In the genomic region with DNA sequence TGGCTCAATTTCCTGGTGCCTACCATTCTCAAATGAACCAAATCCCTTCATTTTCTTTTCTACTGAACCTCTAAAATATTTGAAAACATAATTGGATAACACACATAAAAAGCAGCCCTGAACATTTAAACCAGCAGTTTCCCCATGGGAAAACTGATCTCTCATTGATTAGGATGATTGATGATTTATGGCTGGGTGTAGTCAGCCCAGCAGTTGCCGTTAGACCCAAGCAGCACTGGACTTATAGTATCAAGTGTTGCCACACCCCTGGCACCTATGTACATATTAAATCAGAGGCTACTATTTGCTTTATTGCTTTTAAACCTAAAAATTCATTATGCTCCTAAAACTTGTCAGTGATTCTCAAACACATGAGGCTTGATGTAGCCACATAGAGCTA, we compare ENCODE assay signal across 23 cellular contexts.
"Had no signal": no experiment of that assay in that cellular context is flagged by ENCODE, and none has a peak within 500 bp of the region (broad histone marks: within the 10 kb centered on the region; RNA-seq: fewer than 3 reads in every experiment).

No MANE protein-coding gene starts in this region.

- H3K9me3 ChIP-seq: SJSA1, SK-N-SH had no signal

- H3K4me3 ChIP-seq: SJSA1 had no signal

- ATAC-seq: T-cell had no signal

- H3K4me1 ChIP-seq: SJSA1 had no signal

- H3K9ac ChIP-seq: SK-N-SH had no signal

- DNase-seq: KBM-7, MV-4-11, NCI-H1048, NCI-H1105, NCI-H1436, NCI-H187, NCI-H2029, NCI-H2107, NCI-H226, NCI-H446, NCI-H510A, NCI-H524 treated with DMSO at 0.1 percent for 48 hours, NCI-H774, Right ventricle myocardium superior, RPMI8226, SIG-M5, SK-N-SH, SW 1271, T-cell had no signal

- H3K4me2 ChIP-seq: SK-N-SH had no signal

- FAIRE-seq: HTR-8/SVneo, RCC 7860 had no signal

- H3K27me3 ChIP-seq: SJSA1 had no signal

- H3K27ac ChIP-seq: HL-60, SJSA1 had no signal

- H3K36me3 ChIP-seq: SJSA1 had no signal
